ENCODE assay signal across 11 cellular contexts in genomic region chr17:79758260-79758659, GRCh38. TPM values are rescaled to one million over a fixed set of nuclear protein-coding genes. Genes with fewer than 3 reads are reported as not detected.
"Had no signal": no experiment of that assay in that cellular context is flagged by ENCODE, and none has a peak within 500 bp of the region (broad histone marks: within the 10 kb centered on the region; RNA-seq: fewer than 3 reads in every experiment).

No MANE protein-coding gene starts in this region.

- DNase-seq: GM23248, GOT3, H7, HFFc6, Karpas-422 had no signal

- H3K9ac ChIP-seq: GM23248, KMS-11 had no signal

- H3K27ac ChIP-seq: GM23248, KMS-11 had no signal

- H3K4me3 ChIP-seq: GM23248, HAP-1 had no signal

- FAIRE-seq: HepG2 had no signal

- H3K9me3 ChIP-seq: HAP-1 had no signal

- H3K36me3 ChIP-seq: HAP-1 had no signal

- ATAC-seq: HCT116, HepG2 had no signal

- H2AFZ ChIP-seq: GM23248 had no signal

- H3K4me2 ChIP-seq: KMS-11 had no signal

- H3K4me1 ChIP-seq: HAP-1 had no signal

RNA-seq across cellular contexts. Expression of gene ENPP7, which starts 27.5 kb away (rescaled TPM):
- total RNA-seq: GM23248, H4, H7, HFFc6, HT1080 had no signal
- polyA plus RNA-seq: GM23248 had no signal
